In genomic region chr17:20116683-20117309, GRCh38 we compare ENCODE assay signal across 8 cellular contexts.
DNase-seq lines count a peak whose midpoint lies in the region; ATAC-seq and TF ChIP-seq lines count a peak whose summit lies in the region.

No MANE protein-coding gene starts in this region.

- H3K4me1 ChIP-seq in esophagus squamous epithelium (peaks cover 0 to 5% (median 0%) of the 10 kb centered on the region in 3 donors), neutrophil (ENCODE audit: control insufficient read depth in 1 of 2, insufficient read depth in 1 of 2, low read depth in 1 of 2, low read length in 1 of 2) (no peaks in the 10 kb centered on the region), uterus (no peaks in the 10 kb centered on the region)

- in situ Hi-C loops in GM13977 (cut with MboI; ENCODE audit: low pct_unique_long_range_greater_than_20kb, low sequenced_read_pairs, unreplicated experiment) = no loop called here

- 12 to 16% methylated on average over 8 of the region's 8 CpGs for WGBS in esophagus squamous epithelium, 2 donors

- no peaks in the 10 kb centered on the region for H3K9me3 ChIP-seq in esophagus squamous epithelium
- no peaks in the 10 kb centered on the region for H3K9me3 ChIP-seq in neutrophil
- no peaks in the 10 kb centered on the region for H3K9me3 ChIP-seq in uterus

- intact Hi-C loops in esophagus squamous epithelium (cut with DNase I) = loop anchor here (5.0 kb wide), 1 partner anchor 119 kb away; no protein-coding TSS in a partner anchor
- intact Hi-C loops in uterus (cut with DNase I; ENCODE audit: low total_unique reads) = loop anchor here (5.0 kb wide), 1 partner anchor 124 kb away; no protein-coding TSS in a partner anchor

- DNase-seq in AG04449 (ENCODE audit: low read depth, low spot score) (no peak), GM13977 (ENCODE audit: low spot score) (peak; percentile 55), NOMO-1 treated with DMSO at 0.1 percent for 48 hours (lab: John Stamatoyannopoulos, UW; ENCODE audit: unreplicated experiment) (peak; percentile 52), activated T-cell treated with anti-CD3 and anti-CD28 coated beads for 24 hours (ENCODE audit: low read depth) (peak; percentile 29), esophagus squamous epithelium (lab: John Stamatoyannopoulos, UW) (no peak), uterus (peak; percentile 28 to 56)

- TF ChIP-seq POLR2A in esophagus squamous epithelium (IDR thresholded peaks at IDR 0.05) = no peak
- TF ChIP-seq POLR2A in uterus (IDR thresholded peaks at IDR 0.05) = no peak

- POLR2A ChIA-PET in AG04449 (lab: Yijun Ruan, JAX) = no interaction called here

- no peaks in the 10 kb centered on the region for H3K27me3 ChIP-seq in esophagus squamous epithelium
- H3K27me3 ChIP-seq in neutrophil = no peaks in the 10 kb centered on the region
- H3K27me3 ChIP-seq in uterus = no peaks in the 10 kb centered on the region

- CTCF ChIA-PET in AG04449 (lab: Yijun Ruan, JAX) = interaction anchor here (0.9 to 6.7 kb wide), 15 partner anchors 11 to 139 kb away, joined by 3 to 95 read pairs (median 4); partner anchors contain the start of genes AKAP10 and SPECC1

- H3K36me3 ChIP-seq in esophagus squamous epithelium = peaks cover 0 to under 1% (median 0%) of the 10 kb centered on the region in 3 donors
- H3K36me3 ChIP-seq in neutrophil = peaks cover 10% of the 10 kb centered on the region
- no peaks in the 10 kb centered on the region for H3K36me3 ChIP-seq in uterus

- TF ChIP-seq CTCF in AG04449 (IDR thresholded peaks at IDR 0.05; ENCODE audit: insufficient read depth, low read length, missing control alignments) (peak; percentile 58), GM13977 (IDR thresholded peaks at IDR 0.05; ENCODE audit: extremely low read depth, insufficient read depth, missing control alignments) (peak; percentile 66), esophagus squamous epithelium (IDR thresholded peaks at IDR 0.05) (peak; percentile 26 to 64 (median 48)), neutrophil (IDR thresholded peaks at IDR 0.05) (peak; percentile 41), uterus (IDR thresholded peaks at IDR 0.05) (peak; percentile 33 to 67 (median 53))

- H3K27ac ChIP-seq in esophagus squamous epithelium (no peak overlapping the region), neutrophil (no peak overlapping the region), uterus (no peak overlapping the region)

- no peak for ATAC-seq in HG03342 (IDR thresholded peaks at IDR 0.05; ENCODE audit: unreplicated experiment)

- H3K4me3 ChIP-seq in AG04449 (ENCODE audit: low read depth, low read length) (no peak overlapping the region), esophagus squamous epithelium (no peak overlapping the region), neutrophil (ENCODE audit: low read depth in 1 of 2, low read length in 1 of 2) (no peak overlapping the region), uterus (no peak overlapping the region)

Comparison
In these comparisons a context has a peak if more than half of its experiments do, and no peak if none do; other contexts are left out.
1. DNase-seq: peak in GM13977 (single experiment), NOMO-1 treated with DMSO at 0.1 percent for 48 hours (single experiment), activated T-cell treated with anti-CD3 and anti-CD28 coated beads for 24 hours (single experiment) and uterus (2 of 2); none in AG04449 (single experiment) and esophagus squamous epithelium (single experiment).
2. Peak in every context shown above with its lines, with median percentiles within 50 percentile points of each other: CTCF ChIP-seq.